1 cellular context compared by ENCODE assay signal in the genomic region with DNA sequence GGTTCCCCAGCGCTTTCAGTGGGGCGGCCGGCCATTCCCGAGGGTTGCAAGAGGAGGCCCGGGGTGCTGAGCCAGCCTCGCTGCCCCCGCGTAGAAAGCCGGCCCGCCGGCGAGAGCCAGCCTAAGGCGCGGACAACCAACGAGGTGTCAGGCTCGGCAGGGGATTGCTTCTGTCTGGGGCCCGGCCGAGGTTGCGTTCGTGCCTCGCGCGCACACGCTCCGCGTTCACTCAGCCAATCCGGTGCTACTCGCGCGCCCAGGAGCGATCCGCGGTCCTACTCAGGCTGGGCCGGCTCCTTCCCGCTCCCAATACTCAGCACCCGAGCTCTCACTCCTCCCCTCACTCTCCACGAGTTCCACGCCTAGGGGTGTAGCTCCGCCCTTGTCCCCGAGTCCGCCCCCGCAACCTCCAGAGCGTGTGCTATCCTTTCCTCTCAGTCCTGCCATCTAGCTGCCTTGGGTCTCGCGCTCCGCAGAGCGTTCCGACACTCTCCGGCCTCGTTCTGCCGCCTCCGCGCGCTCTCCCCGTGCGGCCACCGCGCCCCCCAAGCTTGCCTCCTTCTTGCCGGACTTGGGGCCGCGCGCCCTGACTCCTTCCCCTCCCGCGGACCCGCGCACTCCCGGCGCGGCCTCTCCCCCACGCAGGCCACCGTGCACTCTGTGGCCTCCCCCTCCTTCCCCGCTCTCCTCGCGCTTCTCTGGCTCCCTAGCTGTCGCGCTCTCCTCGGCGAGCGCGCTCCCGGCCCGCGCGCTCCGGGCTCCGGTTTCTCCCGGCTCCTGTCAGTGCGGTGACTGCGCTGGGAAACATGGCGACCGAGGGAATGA.
TF ChIP-seq lines count a peak whose summit lies in the region.

A gene (plus strand): TSS at position 426 of the 825 bp plus-strand sequence.

TF ChIP-seq in IMR-90, 13 proteins besides CTCF, POLR2A, EP300 and RAD21:
- TF ChIP-seq MXI1 (IDR thresholded peaks at IDR 0.05; ENCODE audit: borderline replicate concordance, low read depth, low read length) = peak; percentile 79; the same call in 1 of the 2 replicates
- no peak for TF ChIP-seq RCOR1 (IDR thresholded peaks at IDR 0.05; ENCODE audit: insufficient replicate concordance, low read length)
- no peak for TF ChIP-seq SMC3 (IDR thresholded peaks at IDR 0.05; ENCODE audit: low read depth, low read length)
- TF ChIP-seq, protein P1, sequence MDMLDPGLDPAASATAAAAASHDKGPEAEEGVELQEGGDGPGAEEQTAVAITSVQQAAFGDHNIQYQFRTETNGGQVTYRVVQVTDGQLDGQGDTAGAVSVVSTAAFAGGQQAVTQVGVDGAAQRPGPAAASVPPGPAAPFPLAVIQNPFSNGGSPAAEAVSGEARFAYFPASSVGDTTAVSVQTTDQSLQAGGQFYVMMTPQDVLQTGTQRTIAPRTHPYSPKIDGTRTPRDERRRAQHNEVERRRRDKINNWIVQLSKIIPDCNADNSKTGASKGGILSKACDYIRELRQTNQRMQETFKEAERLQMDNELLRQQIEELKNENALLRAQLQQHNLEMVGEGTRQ (IDR thresholded peaks at IDR 0.05; ENCODE audit: low read depth, low read length) = no peak
- no peak for TF ChIP-seq MAFK (IDR thresholded peaks at IDR 0.05; ENCODE audit: low read depth, low read length)
- no peak for TF ChIP-seq CHD1 (IDR thresholded peaks at IDR 0.05; ENCODE audit: low read depth, low read length)
- TF ChIP-seq RFX5 (IDR thresholded peaks at IDR 0.05; ENCODE audit: low read depth, low read length) = no peak
- TF ChIP-seq BHLHE40 (IDR thresholded peaks at IDR 0.05; ENCODE audit: low read depth, low read length) = no peak
- TF ChIP-seq CEBPB (IDR thresholded peaks at IDR 0.05; ENCODE audit: low read depth, low read length) = peak; percentile 30; the same call in 1 of the 2 replicates
- no peak for TF ChIP-seq NFE2L2 (IDR thresholded peaks at IDR 0.05; ENCODE audit: low read depth, low read length)
- TF ChIP-seq, protein P2, sequence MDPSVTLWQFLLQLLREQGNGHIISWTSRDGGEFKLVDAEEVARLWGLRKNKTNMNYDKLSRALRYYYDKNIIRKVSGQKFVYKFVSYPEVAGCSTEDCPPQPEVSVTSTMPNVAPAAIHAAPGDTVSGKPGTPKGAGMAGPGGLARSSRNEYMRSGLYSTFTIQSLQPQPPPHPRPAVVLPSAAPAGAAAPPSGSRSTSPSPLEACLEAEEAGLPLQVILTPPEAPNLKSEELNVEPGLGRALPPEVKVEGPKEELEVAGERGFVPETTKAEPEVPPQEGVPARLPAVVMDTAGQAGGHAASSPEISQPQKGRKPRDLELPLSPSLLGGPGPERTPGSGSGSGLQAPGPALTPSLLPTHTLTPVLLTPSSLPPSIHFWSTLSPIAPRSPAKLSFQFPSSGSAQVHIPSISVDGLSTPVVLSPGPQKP (IDR thresholded peaks at IDR 0.05; ENCODE audit: borderline replicate concordance, low read depth, low read length) = no peak
- peak; percentile 74; the same call in 1 of the 2 replicates for TF ChIP-seq MAZ (IDR thresholded peaks at IDR 0.05; ENCODE audit: borderline replicate concordance, low read depth, low read length)
- no peak for TF ChIP-seq FOS (IDR thresholded peaks at IDR 0.05; ENCODE audit: low read depth, low read length)
